1 cellular context compared by ENCODE assay signal in genomic region chr18:8717011-8717770, GRCh38.
A peak's percentile ranks its signal among the peaks of the same experiment; 100 is the strongest.
TF ChIP-seq lines count a peak whose summit lies in the region.

No MANE protein-coding gene starts in this region.

TF ChIP-seq in HEK293, 187 proteins besides CTCF, POLR2A, EP300 and RAD21 (continued from another document):
- TF ChIP-seq ELK4 (IDR thresholded peaks at IDR 0.05; ENCODE audit: borderline replicate concordance, low read depth, low read length) (no peak), ZNF362 (tag by site-specific recombination; IDR thresholded peaks at IDR 0.05) (no peak), PRDM1 (tag by site-specific recombination; IDR thresholded peaks at IDR 0.05) (no peak), ZNF324 (tag by site-specific recombination; IDR thresholded peaks at IDR 0.05) (no peak), ATF2 (tag by site-specific recombination; IDR thresholded peaks at IDR 0.05; ENCODE audit: low read depth) (peak; percentile 70; the same call in 1 of the 2 replicates), BCL11B (tag by site-specific recombination; IDR thresholded peaks at IDR 0.05; ENCODE audit: low read depth) (no peak), ZEB2 (tag by site-specific recombination; IDR thresholded peaks at IDR 0.05) (no peak), ZNF426 (tag by site-specific recombination; IDR thresholded peaks at IDR 0.05) (no peak), PRDM4 (tag by site-specific recombination; IDR thresholded peaks at IDR 0.05) (no peak), ZNF248 (tag by site-specific recombination; IDR thresholded peaks at IDR 0.05) (no peak), ZNF561 (tag by site-specific recombination; IDR thresholded peaks at IDR 0.05; ENCODE audit: borderline replicate concordance) (no peak), ZNF629 (tag by site-specific recombination; IDR thresholded peaks at IDR 0.05) (no peak), ZSCAN18 (tag by site-specific recombination; IDR thresholded peaks at IDR 0.05) (no peak), ZFP69B (tag by site-specific recombination; IDR thresholded peaks at IDR 0.05) (no peak), ZNF155 (tag by site-specific recombination; IDR thresholded peaks at IDR 0.05) (no peak), ZNF677 (tag by site-specific recombination; IDR thresholded peaks at IDR 0.05) (no peak), ZNF211 (tag by site-specific recombination; IDR thresholded peaks at IDR 0.05; ENCODE audit: low read depth) (no peak), EGR2 (tag by site-specific recombination; IDR thresholded peaks at IDR 0.05; ENCODE audit: low read depth) (0 out of 2 replicates have a peak, but pooled peaks have one; percentile 22), ZNF433 (tag by site-specific recombination; IDR thresholded peaks at IDR 0.05; ENCODE audit: low read depth) (no peak), GLIS1 (tag by site-specific recombination; IDR thresholded peaks at IDR 0.05) (0 out of 2 replicates have a peak, but pooled peaks have one; percentile 7), BCL6B (tag by site-specific recombination; IDR thresholded peaks at IDR 0.05) (no peak), ZNF239 (tag by site-specific recombination; IDR thresholded peaks at IDR 0.05) (no peak), ZNF148 (tag by site-specific recombination; IDR thresholded peaks at IDR 0.05; ENCODE audit: borderline replicate concordance) (no peak)
